9 cellular contexts compared by ENCODE assay signal in genomic region chr20:35662541-35662940, GRCh38. TPM values are rescaled to one million over a fixed set of nuclear protein-coding genes. Genes with fewer than 3 reads are reported as not detected.
DNase-seq lines count a peak whose midpoint lies in the region; ATAC-seq lines count a peak whose summit lies in the region.
"Had no signal": no experiment of that assay in that cellular context is flagged by ENCODE, and none has a peak within 500 bp of the region (broad histone marks: within the 10 kb centered on the region; RNA-seq: fewer than 3 reads in every experiment).

No MANE protein-coding gene starts in this region.

- H3K4me3 ChIP-seq in iPS-18a (ENCODE audit: low read length) (peak overlapping the region; percentile 98), thymus (ENCODE audit: low read length) (peak overlapping the region; percentile 5)

- DNase-seq in activated naive CD4-positive, alpha-beta T cell treated with anti-CD3 and anti-CD28 coated beads for 36 hours, result peak; percentile 50
- DNase-seq in activated naive CD4-positive, alpha-beta T cell (lab: John Stamatoyannopoulos, UW), result no peak
- DNase-seq in activated T-helper 2 cell treated with anti-CD3 and anti-CD28 coated beads, Interferon-gamma antibody, Interleukin-2, Interleukin-4, amounts not matched to agents 10 μg/mL and 5 μg/mL and 100 μg/mL, durations not matched to agents 14 hours and 24 hours and 36 hours (ENCODE audit: low spot score), result no peak
- DNase-seq in hypothalamus (lab: John Stamatoyannopoulos, UW) (no peak), Kasumi-1 (lab: John Stamatoyannopoulos, UW) (no peak)
- DNase-seq: activated effector memory CD4-positive, alpha-beta T cell treated with Interleukin-2 at 50 U/mL for 16 hours had no signal

- peaks cover 6% of the 10 kb centered on the region for H3K9me3 Mint-ChIP-seq in activated naive CD4-positive, alpha-beta T cell treated with anti-CD3 and anti-CD28 coated beads for 36 hours
- no peaks in the 10 kb centered on the region for H3K9me3 Mint-ChIP-seq in activated T-helper 2 cell treated with anti-CD3 and anti-CD28 coated beads, Interferon-gamma antibody, Interleukin-2, Interleukin-4, amounts not matched to agents 10 μg/mL and 5 μg/mL and 100 μg/mL, durations not matched to agents 14 hours and 24 hours and 36 hours

- H3K27ac Mint-ChIP-seq in activated naive CD4-positive, alpha-beta T cell treated with anti-CD3 and anti-CD28 coated beads for 36 hours, result peak overlapping the region; percentile 99
- peak overlapping the region; percentile 99 for H3K27ac Mint-ChIP-seq in activated T-helper 2 cell treated with anti-CD3 and anti-CD28 coated beads, Interferon-gamma antibody, Interleukin-2, Interleukin-4, amounts not matched to agents 10 μg/mL and 5 μg/mL and 100 μg/mL, durations not matched to agents 14 hours and 24 hours and 36 hours

- H3K36me3 ChIP-seq in iPS-18a (ENCODE audit: control insufficient read depth, low read depth, low read length) (no peaks in the 10 kb centered on the region), thymus (ENCODE audit: control insufficient read depth, insufficient read depth) (no peaks in the 10 kb centered on the region)

- intact Hi-C loops in activated naive CD4-positive, alpha-beta T cell treated with anti-CD3 and anti-CD28 coated beads for 36 hours (cut with micrococcal nuclease), result loop anchor here (2.0 to 10.0 kb wide), 7 partner anchors 106 to 1670 kb away; partner anchors contain the start of genes ERGIC3, NCOA6, RALY and UQCC1
- intact Hi-C loops in activated T-helper 2 cell treated with anti-CD3 and anti-CD28 coated beads, Interferon-gamma antibody, Interleukin-2, Interleukin-4, amounts not matched to agents 10 μg/mL and 5 μg/mL and 100 μg/mL, durations not matched to agents 14 hours and 24 hours and 36 hours (cut with micrococcal nuclease), result loop anchor here (5.0 kb wide), 1 partner anchor 120 kb away; the partner anchor contains the start of gene ERGIC3

- H3K27me3 Mint-ChIP-seq in activated naive CD4-positive, alpha-beta T cell treated with anti-CD3 and anti-CD28 coated beads for 36 hours (ENCODE audit: low read depth), result no peaks in the 10 kb centered on the region
- H3K27me3 Mint-ChIP-seq in activated T-helper 2 cell treated with anti-CD3 and anti-CD28 coated beads, Interferon-gamma antibody, Interleukin-2, Interleukin-4, amounts not matched to agents 10 μg/mL and 5 μg/mL and 100 μg/mL, durations not matched to agents 14 hours and 24 hours and 36 hours (ENCODE audit: low read depth), result no peaks in the 10 kb centered on the region

- H3K4me3 Mint-ChIP-seq in activated naive CD4-positive, alpha-beta T cell treated with anti-CD3 and anti-CD28 coated beads for 36 hours, result peak overlapping the region; percentile 95
- peak overlapping the region; percentile 95 for H3K4me3 Mint-ChIP-seq in activated T-helper 2 cell treated with anti-CD3 and anti-CD28 coated beads, Interferon-gamma antibody, Interleukin-2, Interleukin-4, amounts not matched to agents 10 μg/mL and 5 μg/mL and 100 μg/mL, durations not matched to agents 14 hours and 24 hours and 36 hours (ENCODE audit: low read depth)

- H3K27me3 ChIP-seq in iPS-18a (ENCODE audit: control insufficient read depth, insufficient read depth, low read length) (no peaks in the 10 kb centered on the region), thymus (ENCODE audit: control insufficient read depth, insufficient read depth) (no peaks in the 10 kb centered on the region)

- H3K4me1 Mint-ChIP-seq in activated naive CD4-positive, alpha-beta T cell treated with anti-CD3 and anti-CD28 coated beads for 36 hours (ENCODE audit: low read depth), result peaks cover 54% of the 10 kb centered on the region
- peaks cover 51% of the 10 kb centered on the region for H3K4me1 Mint-ChIP-seq in activated T-helper 2 cell treated with anti-CD3 and anti-CD28 coated beads, Interferon-gamma antibody, Interleukin-2, Interleukin-4, amounts not matched to agents 10 μg/mL and 5 μg/mL and 100 μg/mL, durations not matched to agents 14 hours and 24 hours and 36 hours (ENCODE audit: low read depth)

- no peak for ATAC-seq in HG03108 (IDR thresholded peaks at IDR 0.05; ENCODE audit: unreplicated experiment)

- CTCF ChIA-PET in activated naive CD4-positive, alpha-beta T cell treated with anti-CD3 and anti-CD28 coated beads for 36 hours (lab: Charles Lee), result interaction anchor here (1.0 to 2.1 kb wide), 3 partner anchors 43 to 79 kb away, joined by 3 to 8 read pairs (median 5); partner anchors contain the start of gene RBM39

- H3K4me1 ChIP-seq in iPS-18a (ENCODE audit: control insufficient read depth, low read depth, low read length), result peaks cover 25% of the 10 kb centered on the region
- H3K4me1 ChIP-seq in thymus (ENCODE audit: control insufficient read depth, insufficient read depth, low read length), result peaks cover 25% of the 10 kb centered on the region

- WGBS in thymus, result 31% methylated on average over 2 of the region's 2 CpGs

- H3K36me3 Mint-ChIP-seq in activated naive CD4-positive, alpha-beta T cell treated with anti-CD3 and anti-CD28 coated beads for 36 hours (ENCODE audit: low read depth), result peaks cover 34% of the 10 kb centered on the region
- H3K36me3 Mint-ChIP-seq in activated T-helper 2 cell treated with anti-CD3 and anti-CD28 coated beads, Interferon-gamma antibody, Interleukin-2, Interleukin-4, amounts not matched to agents 10 μg/mL and 5 μg/mL and 100 μg/mL, durations not matched to agents 14 hours and 24 hours and 36 hours (ENCODE audit: low read depth), result peaks cover 47% of the 10 kb centered on the region

- H3K9me3 ChIP-seq in iPS-18a (ENCODE audit: control insufficient read depth, low read depth, low read length) (no peaks in the 10 kb centered on the region), thymus (ENCODE audit: control insufficient read depth) (no peaks in the 10 kb centered on the region)

- peak overlapping the region; percentile 100 for H3K9ac ChIP-seq in iPS-18a (ENCODE audit: low read length)

- H3K27ac ChIP-seq in iPS-18a (ENCODE audit: low read length) (no peak overlapping the region), thymus (ENCODE audit: low read depth) (no peak overlapping the region)

RNA-seq across cellular contexts. Expression of gene CPNE1, which starts 2.2 kb away (rescaled TPM):
- total RNA-seq in activated naive CD4-positive, alpha-beta T cell treated with anti-CD3 and anti-CD28 coated beads for 36 hours, result 100 to 1,000 TPM; 261 to 281 TPM
- total RNA-seq in activated T-helper 2 cell treated with anti-CD3 and anti-CD28 coated beads, Interferon-gamma antibody, Interleukin-2, Interleukin-4, amounts not matched to agents 10 μg/mL and 5 μg/mL and 100 μg/mL, durations not matched to agents 14 hours and 24 hours and 36 hours, result 342 and 347 TPM in 2 replicates
- 238 TPM for polyA plus RNA-seq in thymus

RNA-seq across cellular contexts. Expression of gene RBM12, which starts 2.2 kb away (rescaled TPM):
- 100 to 1,000 TPM; 106 to 110 TPM for total RNA-seq in activated naive CD4-positive, alpha-beta T cell treated with anti-CD3 and anti-CD28 coated beads for 36 hours
- total RNA-seq in activated T-helper 2 cell treated with anti-CD3 and anti-CD28 coated beads, Interferon-gamma antibody, Interleukin-2, Interleukin-4, amounts not matched to agents 10 μg/mL and 5 μg/mL and 100 μg/mL, durations not matched to agents 14 hours and 24 hours and 36 hours, result 147 and 148 TPM in 2 replicates
- polyA plus RNA-seq in thymus, result 24.8 TPM

RNA-seq across cellular contexts. Expression of gene NFS1, which starts 36.6 kb away (rescaled TPM):
- 10 to 100 TPM; 33.6 to 38.1 TPM for total RNA-seq in activated naive CD4-positive, alpha-beta T cell treated with anti-CD3 and anti-CD28 coated beads for 36 hours
- 39.1 and 39.8 TPM in 2 replicates for total RNA-seq in activated T-helper 2 cell treated with anti-CD3 and anti-CD28 coated beads, Interferon-gamma antibody, Interleukin-2, Interleukin-4, amounts not matched to agents 10 μg/mL and 5 μg/mL and 100 μg/mL, durations not matched to agents 14 hours and 24 hours and 36 hours
- polyA plus RNA-seq in thymus, result 25.5 TPM

RNA-seq across cellular contexts. Expression of gene ROMO1, which starts 36.7 kb away (rescaled TPM):
- 100 to 1,000 TPM; 120 to 134 TPM for total RNA-seq in activated naive CD4-positive, alpha-beta T cell treated with anti-CD3 and anti-CD28 coated beads for 36 hours
- total RNA-seq in activated T-helper 2 cell treated with anti-CD3 and anti-CD28 coated beads, Interferon-gamma antibody, Interleukin-2, Interleukin-4, amounts not matched to agents 10 μg/mL and 5 μg/mL and 100 μg/mL, durations not matched to agents 14 hours and 24 hours and 36 hours, result 93.0 and 98.4 TPM in 2 replicates
- 296 TPM for polyA plus RNA-seq in thymus

RNA-seq across cellular contexts. Expression of gene SPAG4, which starts 46.9 kb away (rescaled TPM):
- total RNA-seq in activated naive CD4-positive, alpha-beta T cell treated with anti-CD3 and anti-CD28 coated beads for 36 hours, result 1 to 10 TPM; 2.9 to 3.6 TPM
- total RNA-seq in activated T-helper 2 cell treated with anti-CD3 and anti-CD28 coated beads, Interferon-gamma antibody, Interleukin-2, Interleukin-4, amounts not matched to agents 10 μg/mL and 5 μg/mL and 100 μg/mL, durations not matched to agents 14 hours and 24 hours and 36 hours, result 6.9 and 11.8 TPM in 2 replicates
- polyA plus RNA-seq in thymus, result 4.4 TPM
